Comparison of ENCODE assay signal across 27 cellular contexts in genomic region chr6:67646550-67646949, GRCh38.
"Had no signal": no experiment of that assay in that cellular context is flagged by ENCODE, and none has a peak within 500 bp of the region (broad histone marks: within the 10 kb centered on the region; RNA-seq: fewer than 3 reads in every experiment).

No MANE protein-coding gene starts in this region.

- H3K27me3 Mint-ChIP-seq: naive B cell; naive thymus-derived CD8-positive, alpha-beta T cell had no signal

- H3K4me3 Mint-ChIP-seq: mesothelial cell of epicardium; naive B cell; naive thymus-derived CD8-positive, alpha-beta T cell had no signal

- H3K27ac ChIP-seq: coronary artery, dorsolateral prefrontal cortex, epithelial cell of prostate, esophagus squamous epithelium, gastrocnemius medialis, heart right ventricle, left lung, lower lobe of right lung had no signal

- H3K36me3 Mint-ChIP-seq: mesothelial cell of epicardium; naive B cell; naive thymus-derived CD8-positive, alpha-beta T cell had no signal

- H3K4me1 ChIP-seq: esophagus squamous epithelium, gastrocnemius medialis, heart right ventricle, left lung, lower lobe of right lung had no signal

- H3K27me3 ChIP-seq: dorsolateral prefrontal cortex, esophagus squamous epithelium, gastrocnemius medialis, heart right ventricle, left lung had no signal

- DNase-seq: dermis blood vessel endothelial cell; dorsolateral prefrontal cortex; effector CD4-positive, alpha-beta T cell; effector memory CD4-positive, alpha-beta T cell; erythroblast; esophagus squamous epithelium; foreskin fibroblast; foreskin melanocyte; gastrocnemius medialis; glutamatergic neuron; head of caudate nucleus; heart right ventricle; hippocampal formation; left cardiac atrium; left lung; left ventricle myocardium superior; lower lobe of right lung; mesenchymal stem cell; mucosa of descending colon; naive B cell; naive thymus-derived CD8-positive, alpha-beta T cell had no signal

- H3K9me3 ChIP-seq: esophagus squamous epithelium, gastrocnemius medialis, left lung, lower lobe of right lung had no signal

- H3K9me3 Mint-ChIP-seq: mesothelial cell of epicardium had no signal

- H3K27ac Mint-ChIP-seq: mesothelial cell of epicardium; naive thymus-derived CD8-positive, alpha-beta T cell had no signal

- H3K36me3 ChIP-seq: esophagus squamous epithelium, gastrocnemius medialis, heart right ventricle, left lung, lower lobe of right lung had no signal

- FAIRE-seq: islet of Langerhans, keratinocyte had no signal

- ATAC-seq: esophagus mucosa; gastrocnemius medialis; heart right ventricle; left cardiac atrium; left lung; left ventricle myocardium superior; lower lobe of right lung; mucosa of descending colon; naive thymus-derived CD8-positive, alpha-beta T cell had no signal

- H3K4me3 ChIP-seq: coronary artery, dorsolateral prefrontal cortex, esophagus squamous epithelium, gastrocnemius medialis, heart right ventricle, left lung, lower lobe of right lung, mucosa of descending colon had no signal

- H3K4me1 Mint-ChIP-seq: mesothelial cell of epicardium; naive B cell; naive thymus-derived CD8-positive, alpha-beta T cell had no signal
